1 cellular context compared by ENCODE assay signal in the genomic region with DNA sequence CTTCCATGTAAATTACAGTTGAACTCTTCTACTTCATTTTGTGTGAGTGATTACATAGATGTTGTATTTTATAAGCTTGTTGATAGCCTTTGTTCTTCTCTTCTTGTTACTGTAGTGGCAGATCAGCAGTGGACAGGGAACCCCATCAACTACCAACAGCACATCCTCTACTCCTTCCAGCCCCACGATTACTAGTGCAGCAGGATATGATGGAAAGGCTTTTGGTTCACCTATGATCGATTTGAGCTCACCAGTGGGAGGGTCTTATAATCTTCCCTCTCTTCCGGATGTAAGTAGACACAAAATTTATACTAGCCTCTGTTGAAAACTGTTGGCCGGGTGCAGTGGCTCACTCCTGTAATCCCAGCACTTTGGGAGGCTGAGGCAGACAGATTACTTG.
TF ChIP-seq lines count a peak whose summit lies in the region.

No MANE protein-coding gene starts in this region.

TF ChIP-seq in WTC11, 78 proteins besides CTCF, POLR2A, EP300 and RAD21 (continued from another document):
- TF ChIP-seq ZNF423 (CRISPR knock-in tag; IDR thresholded peaks at IDR 0.05) (no peak), ATF2 (CRISPR knock-in tag; IDR thresholded peaks at IDR 0.05; ENCODE audit: borderline replicate concordance, low read depth) (no peak)
